20 cellular contexts compared by ENCODE assay signal in the genomic region with DNA sequence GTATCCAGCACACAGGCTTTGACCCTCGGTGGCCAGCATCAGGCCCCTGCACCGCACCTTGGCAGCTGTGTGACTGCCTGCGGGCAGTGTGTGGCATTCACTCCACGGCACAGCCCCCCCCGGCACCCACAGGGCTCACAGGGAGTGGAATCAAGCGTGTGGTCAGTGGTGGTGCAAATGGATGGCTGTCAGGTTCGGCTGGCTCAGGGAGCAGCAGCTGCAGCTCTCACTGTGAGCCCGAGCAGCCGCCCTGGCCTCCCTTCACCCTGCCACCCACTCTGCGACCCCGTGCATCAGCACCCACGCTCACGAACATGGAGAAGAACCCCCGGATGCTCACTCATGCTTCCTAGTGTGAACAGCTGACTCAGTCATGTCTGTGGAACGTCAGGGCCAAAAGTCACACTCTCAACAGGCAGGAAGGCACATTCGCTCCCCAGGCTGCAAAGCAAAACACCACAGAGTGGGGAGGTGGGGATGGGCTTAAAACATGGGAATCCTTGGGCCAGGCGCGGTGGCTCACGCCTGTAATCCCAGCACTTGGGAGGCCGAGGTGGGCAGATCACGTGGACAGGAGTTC. TPM values are rescaled to one million over a fixed set of nuclear protein-coding genes. Genes with fewer than 3 reads are reported as not detected.
DNase-seq lines count a peak whose midpoint lies in the region; ATAC-seq and TF ChIP-seq lines count a peak whose summit lies in the region.
"Had no signal": no experiment of that assay in that cellular context is flagged by ENCODE, and none has a peak within 500 bp of the region (broad histone marks: within the 10 kb centered on the region; RNA-seq: fewer than 3 reads in every experiment).

No MANE protein-coding gene starts in this region.

- H3K27ac ChIP-seq in endodermal cell (ENCODE audit: low read depth, low read length), result no peak overlapping the region
- no peak overlapping the region for H3K27ac ChIP-seq in neuronal stem cell (replicated peaks; ENCODE audit: low read length)
- H3K27ac ChIP-seq: psoas muscle, SJSA1 had no signal

- H3K9me3 Mint-ChIP-seq in HFFc6, result no peaks in the 10 kb centered on the region
- no peaks in the 10 kb centered on the region for H3K9me3 Mint-ChIP-seq in endodermal cell
- H3K9me3 Mint-ChIP-seq: activated naive CD8-positive, alpha-beta T cell treated with anti-CD3 and anti-CD28 coated beads for 36 hours; naive thymus-derived CD8-positive, alpha-beta T cell had no signal

- H3K14ac ChIP-seq in neuronal stem cell (ENCODE audit: low read length), result peak overlapping the region; percentile 44

- peak; percentile 41 for DNase-seq in ELR (ENCODE audit: low read depth)
- DNase-seq in HFFc6, result peak; percentile 38
- DNase-seq in endodermal cell, result peak; percentile 22
- no peak for DNase-seq in neuronal stem cell (ENCODE audit: low spot score)
- DNase-seq in RPMI8226, result no peak
- no peak for DNase-seq in NCI-H524 (lab: John Stamatoyannopoulos, UW)
- no peak for DNase-seq in NCI-H1092 treated with DMSO at 0.1 percent for 48 hours (lab: John Stamatoyannopoulos, UW)
- DNase-seq: activated CD4-positive, alpha-beta T cell treated with anti-CD3 and anti-CD28 coated beads for 1 hour; activated CD8-positive, alpha-beta memory T cell treated with anti-CD3 and anti-CD28 coated beads, Interleukin-2, amount 50 U/mL, for 48 hours; activated naive CD8-positive, alpha-beta T cell treated with anti-CD3 and anti-CD28 coated beads for 36 hours; GF-D8; naive thymus-derived CD8-positive, alpha-beta T cell; NCI-H2029; NCI-H510A; stimulated activated naive CD4-positive, alpha-beta T cell treated with Interleukin-2 at 50 U/mL for 16 hours; trophoblast cell had no signal

- H3K27me3 Mint-ChIP-seq in HFFc6 (ENCODE audit: insufficient read depth) (no peaks in the 10 kb centered on the region; the same call in 1 of the 2 replicates), endodermal cell (ENCODE audit: insufficient read depth) (no peaks in the 10 kb centered on the region)
- H3K27me3 Mint-ChIP-seq: activated naive CD8-positive, alpha-beta T cell treated with anti-CD3 and anti-CD28 coated beads for 36 hours; naive thymus-derived CD8-positive, alpha-beta T cell had no signal

- H2BK12ac ChIP-seq in neuronal stem cell (ENCODE audit: low read length), result peak overlapping the region; percentile 16

- peak overlapping the region; percentile 84 for H3K4ac ChIP-seq in neuronal stem cell (ENCODE audit: low read length)

- no peak overlapping the region for H3K4me2 ChIP-seq in neuronal stem cell (ENCODE audit: insufficient read depth, low read length, poor library complexity, severe bottlenecking)

- no peak overlapping the region for H2AFZ ChIP-seq in neuronal stem cell (ENCODE audit: low read length)

- H3K27ac Mint-ChIP-seq in HFFc6 (peak overlapping the region; percentile 77), endodermal cell (no peak overlapping the region)
- H3K27ac Mint-ChIP-seq: activated naive CD8-positive, alpha-beta T cell treated with anti-CD3 and anti-CD28 coated beads for 36 hours had no signal

- no peaks in the 10 kb centered on the region for H3K79me1 ChIP-seq in neuronal stem cell (ENCODE audit: low read depth, low read length)

- no peak overlapping the region for H3K23ac ChIP-seq in neuronal stem cell (ENCODE audit: low read depth, low read length, poor library complexity)

- no peak overlapping the region for H3K4me3 Mint-ChIP-seq in HFFc6
- H3K4me3 Mint-ChIP-seq in endodermal cell, result no peak overlapping the region
- H3K4me3 Mint-ChIP-seq: activated naive CD8-positive, alpha-beta T cell treated with anti-CD3 and anti-CD28 coated beads for 36 hours; naive thymus-derived CD8-positive, alpha-beta T cell had no signal

- no peaks in the 10 kb centered on the region for H3K9me3 ChIP-seq in endodermal cell (ENCODE audit: control insufficient read depth, low read length)
- H3K9me3 ChIP-seq in neuronal stem cell (replicated peaks in 1 of 2; ENCODE audit: control insufficient read depth in 2 of 2, insufficient read depth in 1 of 2, low read depth in 1 of 2, low read length in 2 of 2), result no peaks in the 10 kb centered on the region
- H3K9me3 ChIP-seq: psoas muscle, SJSA1 had no signal

- H3K36me3 Mint-ChIP-seq in HFFc6 (ENCODE audit: low read depth) (no peaks in the 10 kb centered on the region), endodermal cell (ENCODE audit: low read depth) (no peaks in the 10 kb centered on the region)
- H3K36me3 Mint-ChIP-seq: activated naive CD8-positive, alpha-beta T cell treated with anti-CD3 and anti-CD28 coated beads for 36 hours; naive thymus-derived CD8-positive, alpha-beta T cell had no signal

- H3K4me1 Mint-ChIP-seq in HFFc6 (ENCODE audit: low read depth) (peaks cover 32% of the 10 kb centered on the region), endodermal cell (no peaks in the 10 kb centered on the region)

- no peak overlapping the region for H2BK5ac ChIP-seq in neuronal stem cell (ENCODE audit: low read length)

- no peak overlapping the region for H4K91ac ChIP-seq in neuronal stem cell (ENCODE audit: low read depth, low read length, poor library complexity)

- TF ChIP-seq CTCF in HFFc6 (IDR thresholded peaks at IDR 0.05) (no peak), endodermal cell (conservative IDR thresholded peaks at IDR 0.05) (no peak)

- H3K9ac ChIP-seq in endodermal cell (ENCODE audit: extremely low read depth, low read length, poor library complexity, severe bottlenecking) (no peak overlapping the region), neuronal stem cell (ENCODE audit: low read depth, low read length, poor library complexity) (no peak overlapping the region)

- H3K36me3 ChIP-seq in endodermal cell (ENCODE audit: control insufficient read depth, insufficient read depth, low read length), result no peaks in the 10 kb centered on the region
- H3K36me3 ChIP-seq in neuronal stem cell (replicated peaks in 1 of 2; ENCODE audit: control insufficient read depth in 2 of 2, insufficient read depth in 2 of 2, low read length in 2 of 2), result no peaks in the 10 kb centered on the region
- H3K36me3 ChIP-seq: SJSA1 had no signal

- peak overlapping the region; percentile 83 for H3K18ac ChIP-seq in neuronal stem cell (ENCODE audit: low read length)

- no peak for ATAC-seq in HG03280 (IDR thresholded peaks at IDR 0.05; ENCODE audit: unreplicated experiment)
- ATAC-seq: naive thymus-derived CD8-positive, alpha-beta T cell; psoas muscle had no signal

- H2AK5ac ChIP-seq in neuronal stem cell (ENCODE audit: low read depth, low read length), result peak overlapping the region; percentile 82

- H2BK15ac ChIP-seq in neuronal stem cell (ENCODE audit: low read length), result peak overlapping the region; percentile 81

- 92 to 96% methylated on average over 16 to 21 of the region's 21 CpGs for WGBS in endodermal cell (ENCODE audit: insufficient coverage in 1 of 2, insufficient read length in 1 of 2), 2 experiments
- WGBS in neuronal stem cell (ENCODE audit: extremely low coverage in 2 of 2, insufficient read length in 2 of 2, insufficient replicate concordance in 1 of 2), 2 donors, result no CpG with 5 or more reads among the region's 21 CpGs

- no peak overlapping the region for H3K4me3 ChIP-seq in endodermal cell (ENCODE audit: low read length)
- no peak overlapping the region for H3K4me3 ChIP-seq in neuronal stem cell (ENCODE audit: low read length in 2 of 2)
- H3K4me3 ChIP-seq: lung, psoas muscle, SJSA1 had no signal

- no peaks in the 10 kb centered on the region for H3K4me1 ChIP-seq in endodermal cell (ENCODE audit: control insufficient read depth, insufficient read depth, low read length)
- H3K4me1 ChIP-seq in neuronal stem cell (ENCODE audit: control insufficient read depth in 2 of 2, insufficient read depth in 1 of 2, low read depth in 1 of 2, low read length in 2 of 2), result peaks cover 0 to 2% of the 10 kb centered on the region in 2 donors

- H2BK120ac ChIP-seq in neuronal stem cell (ENCODE audit: low read depth, low read length), result no peak overlapping the region

- H3K27me3 ChIP-seq in endodermal cell (ENCODE audit: control insufficient read depth, insufficient read depth, low read length, poor library complexity, severe bottlenecking), result no peaks in the 10 kb centered on the region
- H3K27me3 ChIP-seq in neuronal stem cell (ENCODE audit: control insufficient read depth in 3 of 3, insufficient read depth in 3 of 3, low read depth in 1 of 3, low read length in 3 of 3), result peaks cover 0 to 2% (median 0%) of the 10 kb centered on the region in 3 experiments
- H3K27me3 ChIP-seq: SJSA1 had no signal

- peak overlapping the region; percentile 3 for H4K8ac ChIP-seq in neuronal stem cell (ENCODE audit: low read depth, low read length)

RNA-seq across cellular contexts. Expression of a gene that starts 41.5 kb away (rescaled TPM):
- 100 to 1,000 TPM; 315 to 403 (median 350) TPM for total RNA-seq in HFFc6 (2021; fragmentation: NEBNext Ultra II Directional; extraction: Animal tissue kit (Norgen Biotek cat#: 25700))
- total RNA-seq in endodermal cell, result 10 to 100 TPM; 37.8 to 69.7 TPM
- 55.9 TPM for polyA plus RNA-seq in endodermal cell (2013, experiment 1 of 2)
- polyA plus RNA-seq in endodermal cell (2013, experiment 2 of 2), result 56.9 TPM
- polyA plus RNA-seq in neuronal stem cell (2013, experiment 1 of 2), result 78.0 TPM
- polyA plus RNA-seq in neuronal stem cell (2013, experiment 2 of 2), result 77.4 TPM

Comparison
In these comparisons a context has a peak if more than half of its experiments do, and no peak if none do; other contexts are left out.
1. DNase-seq: peak in ELR (single experiment), HFFc6 (single experiment) and endodermal cell (single experiment); none in neuronal stem cell (single experiment), RPMI8226 (single experiment), NCI-H524 (0 of 2) and NCI-H1092 treated with DMSO at 0.1 percent for 48 hours (single experiment).
2. RNA of a gene that starts 41.5 kb away (total RNA-seq): 315 to 403 TPM in HFFc6; 37.8 to 69.7 TPM in endodermal cell; every median in the first group is over 4 times any median in the second.